In genomic region chr15:73368301-73369072, GRCh38 we compare ENCODE assay signal across 9 cellular contexts. TPM values are rescaled to one million over a fixed set of nuclear protein-coding genes. Genes with fewer than 3 reads are reported as not detected.
DNase-seq lines count a peak whose midpoint lies in the region; ATAC-seq, FAIRE-seq and TF ChIP-seq lines count a peak whose summit lies in the region.
"Had no signal": no experiment of that assay in that cellular context is flagged by ENCODE, and none has a peak within 500 bp of the region (broad histone marks: within the 10 kb centered on the region; RNA-seq: fewer than 3 reads in every experiment).

Gene HCN4 (minus strand): TSS chr15:73368958. CDS start chr15:73368270, 688 bp downstream.

- WGBS in right cardiac atrium = 1% methylated on average over 106 of the region's 106 CpGs

- peak within 1 kb of the TSS; percentile 56 for H3K4me3 ChIP-seq in right cardiac atrium (ENCODE audit: low read length)
- peak within 1 kb of the TSS; percentile 6 to 34 (median 22) for H3K4me3 ChIP-seq in gastrocnemius medialis

- no peak for FAIRE-seq in HTR-8/SVneo (lab: Jason Lieb, UNC)

- intact Hi-C loops in right cardiac atrium (cut with DNase I) = no loop called here
- intact Hi-C loops in gastrocnemius medialis (cut with DNase I; ENCODE audit: low total_unique reads) = no loop called here

- DNase-seq in HTR-8/SVneo (ENCODE audit: insufficient read length, low spot score) (peak; percentile 57), SW480 (ENCODE audit: low spot score) (peak; percentile 41), right cardiac atrium (peak in 2 of 3 donors; percentile 70 to 81), gastrocnemius medialis (no peak), NCI-H1694 treated with DMSO at 0.1 percent for 48 hours (lab: John Stamatoyannopoulos, UW) (no peak), cerebellar nuclear complex (lab: John Stamatoyannopoulos, UW) (no peak)
- DNase-seq: SIG-M5 had no signal

- H3K27ac ChIP-seq in right cardiac atrium (ENCODE audit: low read length) (peak within 1 kb of the TSS; percentile 5), gastrocnemius medialis (no peak within 1 kb of the TSS)

- in situ Hi-C loops in gastrocnemius medialis (cut with MboI; ENCODE audit: low sequenced_read_pairs in 4 of 4) = no loop called here

- peak; percentile 38 to 40 for ATAC-seq in right cardiac atrium
- no peak for ATAC-seq in gastrocnemius medialis
- no peak for ATAC-seq in GM18502 (IDR thresholded peaks at IDR 0.05; ENCODE audit: poor library complexity, unreplicated experiment)
- no peak for ATAC-seq in GM21737 (IDR thresholded peaks at IDR 0.05; ENCODE audit: unreplicated experiment)

- no peak for TF ChIP-seq POLR2A in gastrocnemius medialis (IDR thresholded peaks at IDR 0.05)

- no peak for TF ChIP-seq CTCF in gastrocnemius medialis (IDR thresholded peaks at IDR 0.05 in 4 of 5, conservative IDR thresholded peaks at IDR 0.05 in 1 of 5)

- H3K9me3 ChIP-seq in right cardiac atrium (ENCODE audit: control insufficient read depth, low read length) (no peaks in the 10 kb centered on the region), gastrocnemius medialis (no peaks in the 10 kb centered on the region)

- no peaks in the 10 kb centered on the region for H3K36me3 ChIP-seq in gastrocnemius medialis

- H3K4me1 ChIP-seq in right cardiac atrium (ENCODE audit: control insufficient read depth, insufficient read depth, low read length) = no peaks in the 10 kb centered on the region
- no peaks in the 10 kb centered on the region for H3K4me1 ChIP-seq in gastrocnemius medialis

- H3K27me3 ChIP-seq in right cardiac atrium (ENCODE audit: control insufficient read depth, insufficient read depth) = no peaks in the 10 kb centered on the region
- H3K27me3 ChIP-seq in gastrocnemius medialis = peaks cover 40 to 49% (median 44%) of the 10 kb centered on the region in 3 donors

RNA-seq across cellular contexts. Expression of gene HCN4, which starts in this region (rescaled TPM):
- total RNA-seq in right cardiac atrium (10 to 100 TPM; 37.1 to 61.7 (median 48.7) TPM), gastrocnemius medialis (not detected)
- polyA plus RNA-seq in right cardiac atrium = 25.7 TPM

Comparison
In these comparisons a context has a peak if more than half of its experiments do, and no peak if none do; other contexts are left out.
1. RNA of gene HCN4 (total RNA-seq): 37.1 to 61.7 TPM in right cardiac atrium; not detected in gastrocnemius medialis; every median in the first group is over 10 times any median in the second.
2. DNase-seq: peak in HTR-8/SVneo (single experiment), SW480 (single experiment) and right cardiac atrium (2 of 3); none in gastrocnemius medialis (0 of 2), NCI-H1694 treated with DMSO at 0.1 percent for 48 hours (single experiment) and cerebellar nuclear complex (0 of 2).
3. ATAC-seq: peak in right cardiac atrium (2 of 2); none in gastrocnemius medialis (0 of 2), GM18502 (single experiment) and GM21737 (single experiment).